10 cellular contexts compared by ENCODE assay signal in genomic region chr15:40343512-40343911, GRCh38. TPM values are rescaled to one million over a fixed set of nuclear protein-coding genes. Genes with fewer than 3 reads are reported as not detected.
A peak's percentile ranks its signal among the peaks of the same experiment; 100 is the strongest.
DNase-seq lines count a peak whose midpoint lies in the region; TF ChIP-seq lines count a peak whose summit lies in the region.
"Had no signal": no experiment of that assay in that cellular context is flagged by ENCODE, and none has a peak within 500 bp of the region (broad histone marks: within the 10 kb centered on the region; RNA-seq: fewer than 3 reads in every experiment).

No MANE protein-coding gene starts in this region.

- H3K4me3 ChIP-seq in SJSA1 (no peak overlapping the region), fibroblast of pulmonary artery (replicated peaks; ENCODE audit: low read depth, low read length) (no peak overlapping the region), retinal pigment epithelial cell (ENCODE audit: low read length) (no peak overlapping the region)
- H3K4me3 ChIP-seq: pancreas had no signal

- peak overlapping the region; percentile 85 for H3K27ac ChIP-seq in SJSA1
- H3K27ac ChIP-seq: WERI-Rb-1 had no signal

- H3K4me1 ChIP-seq in SJSA1 (replicated peaks) = peaks cover 62% of the 10 kb centered on the region

- no peaks in the 10 kb centered on the region for H3K27me3 ChIP-seq in SJSA1 (replicated peaks)
- H3K27me3 ChIP-seq: pancreas had no signal

- peaks cover 17% of the 10 kb centered on the region for H3K36me3 ChIP-seq in SJSA1
- H3K36me3 ChIP-seq: pancreas, WERI-Rb-1 had no signal

- no peaks in the 10 kb centered on the region for H3K9me3 ChIP-seq in SJSA1 (replicated peaks)
- H3K9me3 ChIP-seq: pancreas had no signal

- DNase-seq in EL (peak; percentile 98), SJSA1 (ENCODE audit: low read depth in 1 of 2, low spot score in 2 of 2) (peak; percentile 92 to 97), fibroblast of pulmonary artery (ENCODE audit: low read depth) (peak; percentile 97), retinal pigment epithelial cell (ENCODE audit: low read depth) (peak; percentile 71), NCI-H2107 (lab: John Stamatoyannopoulos, UW) (no peak), mucosa of gallbladder (ENCODE audit: low spot score) (no peak), iPS-NIHi11 (ENCODE audit: low spot score) (no peak)
- no peak for DNase-seq in activated T-cell treated with anti-CD3 and anti-CD28 coated beads, Interleukin-2, amount 50 U/mL, for 48 hours
- DNase-seq: WERI-Rb-1 had no signal

- TF ChIP-seq CTCF in fibroblast of pulmonary artery (IDR thresholded peaks at IDR 0.05; ENCODE audit: low read length, missing control alignments) (no peak), retinal pigment epithelial cell (conservative IDR thresholded peaks at IDR 0.05; ENCODE audit: low read depth, low read length) (no peak)

RNA-seq across cellular contexts. Expression of gene CCDC9B, which starts 2.8 kb away (rescaled TPM):
- total RNA-seq in SJSA1 (2014; rRNA removed; shearing (Covaris generic)) = 29.5 and 39.0 TPM in 2 replicates
- 107 TPM for total RNA-seq in mucosa of gallbladder

RNA-seq across cellular contexts. Expression of gene PHGR1, which starts 7.3 kb away (rescaled TPM):
- not detected in 2 replicates for total RNA-seq in SJSA1 (2014; rRNA removed; shearing (Covaris generic))
- total RNA-seq in mucosa of gallbladder = 9.1 TPM

RNA-seq across cellular contexts. Expression of gene DISP2, which starts 14.5 kb away (rescaled TPM):
- total RNA-seq in SJSA1 (2014; rRNA removed; shearing (Covaris generic)) = 0.21 and 0.28 TPM in 2 replicates
- 3.5 TPM for total RNA-seq in mucosa of gallbladder

RNA-seq across cellular contexts. Expression of gene INAFM2, which starts 20.0 kb away (rescaled TPM):
- total RNA-seq in SJSA1 (2014; rRNA removed; shearing (Covaris generic)) = 89.8 and 101 TPM in 2 replicates
- 44.2 TPM for total RNA-seq in mucosa of gallbladder

RNA-seq across cellular contexts. Expression of gene PLCB2, which starts 35.8 kb away (rescaled TPM):
- 34.8 and 61.9 TPM in 2 replicates for total RNA-seq in SJSA1 (2014; rRNA removed; shearing (Covaris generic))
- total RNA-seq in mucosa of gallbladder = 36.4 TPM

Comparison
In these comparisons a context has a peak if more than half of its experiments do, and no peak if none do; other contexts are left out.
1. DNase-seq: peak in EL (single experiment), SJSA1 (2 of 2), fibroblast of pulmonary artery (single experiment) and retinal pigment epithelial cell (single experiment); none in activated T-cell treated with anti-CD3 and anti-CD28 coated beads, Interleukin-2, amount 50 U/mL, for 48 hours (0 of 2), NCI-H2107 (single experiment), mucosa of gallbladder (single experiment) and iPS-NIHi11 (single experiment).
2. RNA of gene PHGR1, which starts 7.3 kb away (total RNA-seq): 9.1 TPM in mucosa of gallbladder (single experiment); not detected in SJSA1; every median in the first group is over 10 times any median in the second.